ENCODE assay signal across 9 cellular contexts in the genomic region with DNA sequence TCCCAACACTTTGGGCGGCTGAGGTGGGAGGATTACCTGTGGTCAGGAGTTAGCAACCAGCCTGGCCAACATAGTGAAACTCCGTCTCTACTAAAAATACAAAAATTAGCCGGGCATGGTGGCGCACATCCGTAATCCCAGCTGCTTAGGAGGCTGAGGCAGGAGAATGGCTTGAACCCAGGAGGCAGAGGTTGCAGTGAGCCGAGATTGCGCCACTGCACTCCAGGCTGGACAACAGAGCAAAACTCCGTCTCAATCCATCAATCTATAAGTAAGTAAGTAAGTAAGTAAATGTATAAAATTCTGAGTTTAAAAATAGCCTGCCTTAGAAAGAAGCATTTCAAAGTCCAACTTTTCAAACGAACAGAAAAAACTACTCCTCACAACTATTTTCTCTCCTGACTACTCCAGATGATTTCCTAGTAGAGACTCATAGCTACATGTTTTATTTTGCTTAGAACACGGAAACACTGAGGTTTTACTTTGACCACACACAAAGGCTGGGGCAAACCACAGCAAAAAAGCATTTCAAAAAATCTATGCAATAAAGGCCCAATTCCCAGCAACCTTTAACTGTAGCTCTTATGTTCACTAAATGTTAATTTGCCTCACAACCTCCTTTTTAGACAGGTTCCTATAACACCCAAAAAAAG. TPM values are rescaled to one million over a fixed set of nuclear protein-coding genes. Genes with fewer than 3 reads are reported as not detected.
DNase-seq lines count a peak whose midpoint lies in the region; ATAC-seq, FAIRE-seq and TF ChIP-seq lines count a peak whose summit lies in the region.
"Had no signal": no experiment of that assay in that cellular context is flagged by ENCODE, and none has a peak within 500 bp of the region (broad histone marks: within the 10 kb centered on the region; RNA-seq: fewer than 3 reads in every experiment).

No MANE protein-coding gene starts in this region.

- intact Hi-C loops in ascending aorta (cut with DNase I): loop anchor here (2.0 kb wide), 2 partner anchors 17 to 29 kb away; partner anchors contain the start of genes SPTY2D1 and UEVLD

- peaks cover 23 to 24% of the 10 kb centered on the region in 2 donors for H3K36me3 ChIP-seq in ascending aorta

- H3K27ac ChIP-seq in ascending aorta (peak overlapping the region; percentile 71 to 76), skin epidermis (peak overlapping the region in 11 of 21 experiments; percentile 5 to 64 (median 25))

- no peaks in the 10 kb centered on the region for H3K27me3 ChIP-seq in ascending aorta

- no peaks in the 10 kb centered on the region for H3K9me3 ChIP-seq in ascending aorta

- TF ChIP-seq CTCF in ascending aorta (IDR thresholded peaks at IDR 0.05): no peak

- no peak for ATAC-seq in HG02571 (IDR thresholded peaks at IDR 0.05; ENCODE audit: unreplicated experiment)

- H3K4me3 ChIP-seq in ascending aorta (peak overlapping the region in 1 of 2 donors; percentile 43), skin epidermis (no peak overlapping the region)

- peaks cover 4 to 12% of the 10 kb centered on the region in 2 donors for H3K4me1 ChIP-seq in ascending aorta

- peak; percentile 76 for FAIRE-seq in GM19239 (lab: Jason Lieb, UNC)

- DNase-seq in GM19239 (ENCODE audit: insufficient read length, low spot score): no peak
- DNase-seq in LHCN-M2 (ENCODE audit: low read depth): peak; percentile 62
- no peak for DNase-seq in ascending aorta (ENCODE audit: low spot score in 2 of 2)
- no peak for DNase-seq in NCI-H226
- no peak for DNase-seq in cortex of kidney (lab: John Stamatoyannopoulos, UW)
- no peak for DNase-seq in NCI-H2029 treated with DMSO at 0.1 percent for 48 hours (lab: John Stamatoyannopoulos, UW)
- DNase-seq: SW 1271 had no signal

RNA-seq across cellular contexts. Expression of gene SPTY2D1, which starts 16.3 kb away (rescaled TPM):
- total RNA-seq in LHCN-M2 (2014; rRNA removed) (19.7 and 27.8 TPM in 2 replicates), ascending aorta (7.8 TPM)
- polyA plus RNA-seq in LHCN-M2 (2012): 5.3 TPM

RNA-seq across cellular contexts. Expression of gene MISFA, which starts 18.2 kb away (rescaled TPM):
- total RNA-seq in LHCN-M2 (2014; rRNA removed) (0.06 and 3.7 TPM in 2 replicates), ascending aorta (not detected)
- polyA plus RNA-seq in LHCN-M2 (2012): 2.1 TPM

RNA-seq across cellular contexts. Expression of gene UEVLD, which starts 29.3 kb away (rescaled TPM):
- 28.2 and 40.2 TPM in 2 replicates for total RNA-seq in LHCN-M2 (2014; rRNA removed)
- 9.2 TPM for polyA plus RNA-seq in LHCN-M2 (2012)
- total RNA-seq in ascending aorta: 10.1 TPM
